ENCODE assay signal across 1 cellular context in genomic region chr20:33685328-33686007, GRCh38.
A peak's percentile ranks its signal among the peaks of the same experiment; 100 is the strongest.
TF ChIP-seq lines count a peak whose summit lies in the region.

No MANE protein-coding gene starts in this region.

TF ChIP-seq in HepG2, 621 proteins besides CTCF, POLR2A, EP300 and RAD21 (continues in another document):
- no peak for TF ChIP-seq ATF2 (CRISPR knock-in tag; IDR thresholded peaks at IDR 0.05)
- TF ChIP-seq CHD2 (IDR thresholded peaks at IDR 0.05; ENCODE audit: low read depth, low read length), result no peak
- TF ChIP-seq ATF4 (CRISPR knock-in tag; IDR thresholded peaks at IDR 0.05), result no peak
- TF ChIP-seq SIN3A (IDR thresholded peaks at IDR 0.05; ENCODE audit: borderline replicate concordance, low read depth, low read length), result peak; percentile 22; the same call in 1 of the 2 replicates
- TF ChIP-seq ISL2 (CRISPR knock-in tag; IDR thresholded peaks at IDR 0.05), result peak; percentile 62
- peak; percentile 33 for TF ChIP-seq STAG1 (CRISPR knock-in tag; IDR thresholded peaks at IDR 0.05)
- TF ChIP-seq ZNF143 (CRISPR knock-in tag; IDR thresholded peaks at IDR 0.05), result no peak
- TF ChIP-seq MXD1 (CRISPR knock-in tag; IDR thresholded peaks at IDR 0.05), result peak; percentile 26; the same call in 1 of the 2 replicates
- peak; percentile 72; the same call in 1 of the 2 replicates for TF ChIP-seq ZNF333 (CRISPR knock-in tag; IDR thresholded peaks at IDR 0.05; ENCODE audit: borderline replicate concordance)
- peak; percentile 86; the same call in 1 of the 2 replicates for TF ChIP-seq TFAP4 (IDR thresholded peaks at IDR 0.05; ENCODE audit: borderline replicate concordance, low read depth)
- no peak for TF ChIP-seq ZNF616 (CRISPR knock-in tag; IDR thresholded peaks at IDR 0.05; ENCODE audit: low read depth)
- peak; percentile 89; the same call in 1 of the 2 replicates for TF ChIP-seq E2F2 (CRISPR knock-in tag; IDR thresholded peaks at IDR 0.05; ENCODE audit: borderline replicate concordance)
- TF ChIP-seq MTERF4 (CRISPR knock-in tag; IDR thresholded peaks at IDR 0.05), result peak; percentile 56; the same call in 1 of the 2 replicates
- peak; percentile 16; the same call in 1 of the 2 replicates for TF ChIP-seq HNF4A (CRISPR knock-in tag; IDR thresholded peaks at IDR 0.05)
- TF ChIP-seq PAXIP1 (CRISPR knock-in tag; conservative IDR thresholded peaks at IDR 0.05), result 0 out of 2 replicates have a peak, but pooled peaks have one; percentile 24
- no peak for TF ChIP-seq ATRX (CRISPR knock-in tag; IDR thresholded peaks at IDR 0.05; ENCODE audit: borderline replicate concordance)
- peak; percentile 57 for TF ChIP-seq MED1 (CRISPR knock-in tag; IDR thresholded peaks at IDR 0.05)
- TF ChIP-seq ZFP90 (CRISPR knock-in tag; IDR thresholded peaks at IDR 0.05; ENCODE audit: borderline replicate concordance), result peak; percentile 85; the same call in 1 of the 2 replicates
- no peak for TF ChIP-seq ZNF33A (CRISPR knock-in tag; IDR thresholded peaks at IDR 0.05; ENCODE audit: borderline replicate concordance)
- no peak for TF ChIP-seq GATAD2A (CRISPR knock-in tag; IDR thresholded peaks at IDR 0.05)
- peak; percentile 56; the same call in 1 of the 2 replicates for TF ChIP-seq MZF1 (CRISPR knock-in tag; IDR thresholded peaks at IDR 0.05; ENCODE audit: borderline replicate concordance)
- TF ChIP-seq NCOR1 (IDR thresholded peaks at IDR 0.05; ENCODE audit: borderline replicate concordance, low read length), result no peak
- TF ChIP-seq EHMT2 (IDR thresholded peaks at IDR 0.05; ENCODE audit: borderline replicate concordance, low read depth, low read length), result no peak
- no peak for TF ChIP-seq ZNF816 (CRISPR knock-in tag; IDR thresholded peaks at IDR 0.05; ENCODE audit: borderline replicate concordance)
- TF ChIP-seq ZNF607 (CRISPR knock-in tag; IDR thresholded peaks at IDR 0.05; ENCODE audit: borderline replicate concordance), result no peak
- 0 out of 2 replicates have a peak, but pooled peaks have one; percentile 63 for TF ChIP-seq YEATS4 (CRISPR knock-in tag; IDR thresholded peaks at IDR 0.05; ENCODE audit: borderline replicate concordance)
- TF ChIP-seq SALL2 (CRISPR knock-in tag; IDR thresholded peaks at IDR 0.05), result 0 out of 2 replicates have a peak, but pooled peaks have one; percentile 58
- TF ChIP-seq HDAC1 (CRISPR knock-in tag; IDR thresholded peaks at IDR 0.05), result peak; percentile 52
- TF ChIP-seq HNF4G (IDR thresholded peaks at IDR 0.05; ENCODE audit: borderline replicate concordance, low read depth, low read length), result peak; percentile 18; the same call in 1 of the 2 replicates
- 0 out of 2 replicates have a peak, but pooled peaks have one; percentile 34 for TF ChIP-seq HNF4G (CRISPR knock-in tag; IDR thresholded peaks at IDR 0.05; ENCODE audit: borderline replicate concordance, low read depth)
- TF ChIP-seq CSRNP2 (CRISPR knock-in tag; conservative IDR thresholded peaks at IDR 0.05; ENCODE audit: low read depth), result no peak
- peak; percentile 85; the same call in 1 of the 2 replicates for TF ChIP-seq CSRNP1 (CRISPR knock-in tag; IDR thresholded peaks at IDR 0.05)
- peak; percentile 81; the same call in 1 of the 2 replicates for TF ChIP-seq TBP (CRISPR knock-in tag; IDR thresholded peaks at IDR 0.05)
- TF ChIP-seq WIZ (CRISPR knock-in tag; IDR thresholded peaks at IDR 0.05), result no peak
- peak; percentile 83; the same call in 1 of the 2 replicates for TF ChIP-seq ZNF724P (CRISPR knock-in tag; IDR thresholded peaks at IDR 0.05; ENCODE audit: borderline replicate concordance)
- peak; percentile 48; the same call in 1 of the 2 replicates for TF ChIP-seq ETV5 (CRISPR knock-in tag; IDR thresholded peaks at IDR 0.05; ENCODE audit: borderline replicate concordance)
- TF ChIP-seq ZNF362 (CRISPR knock-in tag; IDR thresholded peaks at IDR 0.05; ENCODE audit: borderline replicate concordance), result 0 out of 2 replicates have a peak, but pooled peaks have one; percentile 23
- TF ChIP-seq IRF9 (CRISPR knock-in tag; IDR thresholded peaks at IDR 0.05; ENCODE audit: borderline replicate concordance), result no peak; the same call in 1 of the 2 replicates
- no peak for TF ChIP-seq LCORL (IDR thresholded peaks at IDR 0.05)
- 0 out of 2 replicates have a peak, but pooled peaks have one; percentile 24 for TF ChIP-seq LCORL (CRISPR knock-in tag; IDR thresholded peaks at IDR 0.05)
- 0 out of 2 replicates have a peak, but pooled peaks have one; percentile 64 for TF ChIP-seq NFKB2 (CRISPR knock-in tag; IDR thresholded peaks at IDR 0.05; ENCODE audit: borderline replicate concordance)
- TF ChIP-seq ARNTL (CRISPR knock-in tag; IDR thresholded peaks at IDR 0.05), result no peak
- TF ChIP-seq ZSCAN22 (CRISPR knock-in tag; IDR thresholded peaks at IDR 0.05), result 0 out of 2 replicates have a peak, but pooled peaks have one; percentile 81
- peak; percentile 23; the same call in 1 of the 2 replicates for TF ChIP-seq SALL1 (CRISPR knock-in tag; IDR thresholded peaks at IDR 0.05)
- TF ChIP-seq ZNF563 (CRISPR knock-in tag; IDR thresholded peaks at IDR 0.05), result no peak
- TF ChIP-seq ZNF614 (CRISPR knock-in tag; IDR thresholded peaks at IDR 0.05; ENCODE audit: borderline replicate concordance), result no peak
- no peak for TF ChIP-seq ZNF747 (CRISPR knock-in tag; IDR thresholded peaks at IDR 0.05; ENCODE audit: borderline replicate concordance)
- TF ChIP-seq CHD4 (IDR thresholded peaks at IDR 0.05; ENCODE audit: borderline replicate concordance, low read length), result no peak
- no peak for TF ChIP-seq NFKBIZ (CRISPR knock-in tag; IDR thresholded peaks at IDR 0.05)
